Comparison of ENCODE assay signal across 1 cellular context in genomic region chr1:100452641-100453040, GRCh38.
TF ChIP-seq lines count a peak whose summit lies in the region.

No MANE protein-coding gene starts in this region.

TF ChIP-seq in HepG2, 621 proteins besides CTCF, POLR2A, EP300 and RAD21 (continued from another document):
- TF ChIP-seq NFIC (IDR thresholded peaks at IDR 0.05; ENCODE audit: low read length), result no peak
- TF ChIP-seq RBM39 (IDR thresholded peaks at IDR 0.05; ENCODE audit: low read depth, low read length, poor library complexity, severe bottlenecking), result no peak
- TF ChIP-seq STAG1 (CRISPR knock-in tag; IDR thresholded peaks at IDR 0.05), result no peak
- no peak for TF ChIP-seq ATF5 (CRISPR knock-in tag; IDR thresholded peaks at IDR 0.05; ENCODE audit: low read depth)
- TF ChIP-seq PHF21A (CRISPR knock-in tag; IDR thresholded peaks at IDR 0.05), result no peak
- no peak for TF ChIP-seq NFAT5 (CRISPR knock-in tag; IDR thresholded peaks at IDR 0.05)
- TF ChIP-seq, protein P1, sequence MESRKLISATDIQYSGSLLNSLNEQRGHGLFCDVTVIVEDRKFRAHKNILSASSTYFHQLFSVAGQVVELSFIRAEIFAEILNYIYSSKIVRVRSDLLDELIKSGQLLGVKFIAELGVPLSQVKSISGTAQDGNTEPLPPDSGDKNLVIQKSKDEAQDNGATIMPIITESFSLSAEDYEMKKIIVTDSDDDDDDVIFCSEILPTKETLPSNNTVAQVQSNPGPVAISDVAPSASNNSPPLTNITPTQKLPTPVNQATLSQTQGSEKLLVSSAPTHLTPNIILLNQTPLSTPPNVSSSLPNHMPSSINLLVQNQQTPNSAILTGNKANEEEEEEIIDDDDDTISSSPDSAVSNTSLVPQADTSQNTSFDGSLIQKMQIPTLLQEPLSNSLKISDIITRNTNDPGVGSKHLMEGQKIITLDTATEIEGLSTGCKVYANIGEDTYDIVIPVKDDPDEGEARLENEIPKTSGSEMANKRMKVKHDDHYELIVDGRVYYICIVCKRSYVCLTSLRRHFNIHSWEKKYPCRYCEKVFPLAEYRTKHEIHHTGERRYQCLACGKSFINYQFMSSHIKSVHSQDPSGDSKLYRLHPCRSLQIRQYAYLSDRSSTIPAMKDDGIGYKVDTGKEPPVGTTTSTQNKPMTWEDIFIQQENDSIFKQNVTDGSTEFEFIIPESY (CRISPR knock-in tag; IDR thresholded peaks at IDR 0.05), result no peak
- TF ChIP-seq JUNB (CRISPR knock-in tag; IDR thresholded peaks at IDR 0.05; ENCODE audit: borderline replicate concordance), result no peak
- no peak for TF ChIP-seq ZMYM4 (CRISPR knock-in tag; IDR thresholded peaks at IDR 0.05)
